ENCODE assay signal across 1 cellular context in the genomic region with DNA sequence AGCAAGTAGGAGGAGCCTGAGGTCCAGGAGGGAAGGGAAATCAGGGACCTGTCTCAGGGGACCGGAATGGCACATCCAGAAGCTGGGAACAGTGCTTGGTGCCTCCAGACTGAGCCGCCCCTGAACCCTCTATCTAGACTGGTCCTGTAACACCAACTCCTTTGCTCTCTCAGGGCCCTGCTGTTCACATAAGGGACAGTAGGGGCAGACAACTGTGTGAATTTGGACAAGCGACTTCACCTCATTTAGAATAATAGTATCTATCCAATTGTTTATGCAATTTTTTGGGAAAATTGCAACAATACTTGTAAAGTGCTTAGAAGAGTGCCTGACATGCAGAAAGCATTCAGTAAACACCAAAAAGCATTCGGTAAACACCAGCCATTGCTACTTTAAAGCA.
TF ChIP-seq lines count a peak whose summit lies in the region.

No MANE protein-coding gene starts in this region.

TF ChIP-seq in HepG2, 621 proteins besides CTCF, POLR2A, EP300 and RAD21:
- TF ChIP-seq STAG1 (CRISPR knock-in tag; IDR thresholded peaks at IDR 0.05) (peak; percentile 22; the same call in 1 of the 2 replicates), ZMYM4 (CRISPR knock-in tag; IDR thresholded peaks at IDR 0.05) (no peak)
